ENCODE assay signal across 1 cellular context in genomic region chr10:49465717-49466116, GRCh38.
TF ChIP-seq lines count a peak whose summit lies in the region.

No MANE protein-coding gene starts in this region.

TF ChIP-seq in GM23338, 12 proteins besides CTCF, POLR2A, EP300 and RAD21 (continued from another document):
- TF ChIP-seq ZNF114 (CRISPR knock-in tag; IDR thresholded peaks at IDR 0.05) (no peak), POLR2AphosphoS5 (IDR thresholded peaks at IDR 0.05; ENCODE audit: low read depth) (no peak), ZNF331 (CRISPR knock-in tag; IDR thresholded peaks at IDR 0.05; ENCODE audit: low read depth) (no peak), ETS1 (IDR thresholded peaks at IDR 0.05) (no peak), NANOG (IDR thresholded peaks at IDR 0.05; ENCODE audit: borderline replicate concordance) (no peak), EZH2 (IDR thresholded peaks at IDR 0.05; ENCODE audit: low read depth, unreplicated experiment) (no peak), STAT1 (IDR thresholded peaks at IDR 0.05; ENCODE audit: unreplicated experiment) (no peak)
TF ChIP-seq in GM23338: peak in this region for 0.
